In the genomic region with DNA sequence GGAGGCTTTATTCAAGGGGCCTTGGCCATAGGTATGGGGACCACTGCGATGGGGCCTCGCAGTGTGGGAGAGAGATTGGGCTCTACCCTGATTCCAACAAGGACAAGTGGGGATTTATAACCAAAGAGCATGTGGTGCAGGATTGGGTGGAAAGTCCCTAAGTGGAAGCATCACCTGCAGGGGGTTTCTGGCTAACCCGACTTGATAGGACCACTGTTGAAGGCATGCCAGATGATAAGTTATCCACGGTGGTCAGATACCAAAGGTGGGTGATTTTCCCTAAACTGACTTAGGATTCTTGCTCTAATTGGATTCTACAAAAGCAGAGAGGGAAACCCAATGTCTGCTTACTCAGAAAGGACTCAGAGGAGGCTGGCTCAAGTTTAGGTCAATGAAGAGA, we compare ENCODE assay signal across 20 cellular contexts.
"Had no signal": no experiment of that assay in that cellular context is flagged by ENCODE, and none has a peak within 500 bp of the region (broad histone marks: within the 10 kb centered on the region; RNA-seq: fewer than 3 reads in every experiment).

No MANE protein-coding gene starts in this region.

- H3K36me3 ChIP-seq: SJSA1 had no signal

- DNase-seq: Karpas-422, KBM-7, MM.1S, NCI-H1092 treated with DMSO at 0.1 percent for 48 hours, NCI-H1436, NCI-H187, NCI-H2029, NCI-H2081 treated with DMSO at 0.1 percent for 48 hours, NCI-H2171, NCI-H226, NCI-H446, NCI-H510A, NCI-H524 treated with DMSO at 0.1 percent for 48 hours, NCI-H69, NCI-H774, Right ventricle myocardium superior, RPMI8226, SIG-M5 had no signal

- H3K27ac ChIP-seq: SJSA1, SK-N-MC had no signal

- H3K4me3 ChIP-seq: SJSA1, SK-N-MC had no signal

- H3K27me3 ChIP-seq: SJSA1 had no signal

- H3K9me3 ChIP-seq: SJSA1 had no signal
